ENCODE assay signal across 8 cellular contexts in genomic region chr1:169109561-169110134, GRCh38. TPM values are rescaled to one million over a fixed set of nuclear protein-coding genes. Genes with fewer than 3 reads are reported as not detected.
DNase-seq lines count a peak whose midpoint lies in the region; ATAC-seq and TF ChIP-seq lines count a peak whose summit lies in the region.

No MANE protein-coding gene starts in this region.

- 35 to 43% (median 43%) methylated on average over 8 of the region's 8 CpGs for WGBS in spleen, 5 donors

- no peaks in the 10 kb centered on the region for H3K36me3 ChIP-seq in brain microvascular endothelial cell (replicated peaks)
- peaks cover 0 to 29% (median 0%) of the 10 kb centered on the region in 6 donors for H3K36me3 ChIP-seq in spleen

- H3K27me3 ChIP-seq in brain microvascular endothelial cell (replicated peaks) (no peaks in the 10 kb centered on the region), spleen (replicated peaks in 1 of 7) (peaks cover 0 to 59% (median 8%) of the 10 kb centered on the region in 7 donors)

- TF ChIP-seq CTCF in brain microvascular endothelial cell (IDR thresholded peaks at IDR 0.05; ENCODE audit: low read depth, low read length, missing control alignments) = no peak
- no peak for TF ChIP-seq CTCF in spleen (IDR thresholded peaks at IDR 0.05 in 8 of 11, conservative IDR thresholded peaks at IDR 0.05 in 3 of 11)

- TF ChIP-seq POLR2A in spleen (IDR thresholded peaks at IDR 0.05) = no peak

- in situ Hi-C loops in brain microvascular endothelial cell (cut with HindIII; ENCODE audit: low pct_ligation_motif_present, low sequenced_read_pairs) = no loop called here

- H3K4me3 ChIP-seq in GM08714 (ENCODE audit: low read length) = peak overlapping the region; percentile 98
- peak overlapping the region; percentile 26 for H3K4me3 ChIP-seq in brain microvascular endothelial cell (ENCODE audit: low read depth, low read length)
- H3K4me3 ChIP-seq in spleen = peak overlapping the region in 5 of 8 donors; percentile 73 to 92 (median 89)

- DNase-seq in NCI-H2196 (lab: John Stamatoyannopoulos, UW; ENCODE audit: unreplicated experiment) (peak; percentile 86), brain microvascular endothelial cell (peak; percentile 96), islet precursor cell (peak; percentile 87), spleen (no peak), sciatic nerve (ENCODE audit: low spot score) (no peak)
- DNase-seq in effector CD8-positive, alpha-beta T cell (lab: John Stamatoyannopoulos, UW) = no peak

- H3K9me3 ChIP-seq in spleen = no peaks in the 10 kb centered on the region

- H3K4me1 ChIP-seq in spleen = peaks cover 12 to 96% (median 43%) of the 10 kb centered on the region in 6 donors

- intact Hi-C loops in spleen (cut with DNase I; ENCODE audit: low total_unique reads) (loop anchor here (5.0 kb wide), 1 partner anchor 52 kb away; no protein-coding TSS in a partner anchor), sciatic nerve (cut with DNase I) (no loop called here)

- ATAC-seq in HG03521 (IDR thresholded peaks at IDR 0.05; ENCODE audit: unreplicated experiment) (no peak), sciatic nerve (no peak)

- H3K27ac ChIP-seq in brain microvascular endothelial cell = peak overlapping the region; percentile 75
- H3K27ac ChIP-seq in spleen = peak overlapping the region; percentile 35 to 91 (median 82)

RNA-seq across cellular contexts. Expression of gene ATP1B1, which starts 3.2 kb away (rescaled TPM):
- total RNA-seq in spleen = 100 to 1,000 TPM in 1 of 7 donors, 10 to 100 TPM in 6; 42.1 to 101 (median 66.2) TPM
- polyA plus RNA-seq in spleen = 10 to 100 TPM in 1 of 3 donors, 1 to 10 TPM in 2; 3.1 to 14.7 (median 5.9) TPM
- 10.1 TPM for total RNA-seq in sciatic nerve

Comparison
In these comparisons a context has a peak if more than half of its experiments do, and no peak if none do; other contexts are left out.
1. H3K4me3 ChIP-seq: peak in every context shown above with its lines; median percentile 98 in GM08714; 89 in spleen; 26 in brain microvascular endothelial cell.
2. DNase-seq: peak in NCI-H2196 (single experiment), brain microvascular endothelial cell (single experiment) and islet precursor cell (single experiment); none in spleen (single experiment), sciatic nerve (single experiment) and effector CD8-positive, alpha-beta T cell (single experiment).